ENCODE assay signal across 1 cellular context in genomic region chr14:99603965-99604765, GRCh38.
TF ChIP-seq lines count a peak whose summit lies in the region.

CCDC85C (minus strand) TSS chr14:99604207; CDS start chr14:99603959, 248 bp downstream.

TF ChIP-seq in HepG2, 621 proteins besides CTCF, POLR2A, EP300 and RAD21 (continued from another document and continues in another):
- TF ChIP-seq AKNA (CRISPR knock-in tag; IDR thresholded peaks at IDR 0.05; ENCODE audit: borderline replicate concordance) (no peak), NFYC (CRISPR knock-in tag; IDR thresholded peaks at IDR 0.05) (peak; percentile 80), YEATS2 (CRISPR knock-in tag; IDR thresholded peaks at IDR 0.05; ENCODE audit: borderline replicate concordance) (no peak), NR2F6 (IDR thresholded peaks at IDR 0.05) (no peak), NR2F6 (CRISPR knock-in tag; IDR thresholded peaks at IDR 0.05) (no peak), ZFYVE20 (CRISPR knock-in tag; IDR thresholded peaks at IDR 0.05; ENCODE audit: borderline replicate concordance, low read depth) (no peak), GTF2F1 (IDR thresholded peaks at IDR 0.05; ENCODE audit: low read length) (no peak), THAP8 (CRISPR knock-in tag; IDR thresholded peaks at IDR 0.05; ENCODE audit: borderline replicate concordance) (no peak), ZNF672 (CRISPR knock-in tag; IDR thresholded peaks at IDR 0.05) (no peak), FOXC1 (CRISPR knock-in tag; IDR thresholded peaks at IDR 0.05; ENCODE audit: borderline replicate concordance) (peak; percentile 39; the same call in 1 of the 2 replicates), ZNF644 (CRISPR knock-in tag; IDR thresholded peaks at IDR 0.05; ENCODE audit: low read depth) (no peak), HDAC6 (IDR thresholded peaks at IDR 0.05; ENCODE audit: low read depth, low read length) (no peak), MBNL3 (CRISPR knock-in tag; conservative IDR thresholded peaks at IDR 0.05) (no peak), FOXA3 (CRISPR knock-in tag; IDR thresholded peaks at IDR 0.05) (0 out of 2 replicates have a peak, but pooled peaks have one; percentile 20), ZNF30 (CRISPR knock-in tag; IDR thresholded peaks at IDR 0.05) (no peak), KLF6 (CRISPR knock-in tag; IDR thresholded peaks at IDR 0.05) (no peak), ZNF816 (CRISPR knock-in tag; IDR thresholded peaks at IDR 0.05; ENCODE audit: borderline replicate concordance) (no peak), NAIF1 (CRISPR knock-in tag; IDR thresholded peaks at IDR 0.05; ENCODE audit: borderline replicate concordance) (no peak), LCORL (IDR thresholded peaks at IDR 0.05) (no peak), LCORL (CRISPR knock-in tag; IDR thresholded peaks at IDR 0.05) (no peak), FOXK2 (IDR thresholded peaks at IDR 0.05) (0 out of 2 replicates have a peak, but pooled peaks have one; percentile 11), KLF11 (CRISPR knock-in tag; IDR thresholded peaks at IDR 0.05) (no peak), ZBTB40 (IDR thresholded peaks at IDR 0.05) (no peak), ZBTB40 (CRISPR knock-in tag; IDR thresholded peaks at IDR 0.05) (no peak), POGZ (CRISPR knock-in tag; IDR thresholded peaks at IDR 0.05) (no peak), ZNF577 (CRISPR knock-in tag; IDR thresholded peaks at IDR 0.05; ENCODE audit: borderline replicate concordance, low read depth) (no peak), ZNF570 (CRISPR knock-in tag; IDR thresholded peaks at IDR 0.05; ENCODE audit: borderline replicate concordance) (no peak), ZNF558 (CRISPR knock-in tag; IDR thresholded peaks at IDR 0.05; ENCODE audit: borderline replicate concordance) (no peak), ZFP90 (CRISPR knock-in tag; IDR thresholded peaks at IDR 0.05; ENCODE audit: borderline replicate concordance) (no peak), MED1 (CRISPR knock-in tag; IDR thresholded peaks at IDR 0.05) (no peak), CBX5 (CRISPR knock-in tag; IDR thresholded peaks at IDR 0.05; ENCODE audit: borderline replicate concordance) (no peak), ZEB1 (IDR thresholded peaks at IDR 0.05; ENCODE audit: insufficient replicate concordance, low read depth) (peak; percentile 82), ERF (CRISPR knock-in tag; IDR thresholded peaks at IDR 0.05) (no peak), HMGXB3 (CRISPR knock-in tag; IDR thresholded peaks at IDR 0.05; ENCODE audit: borderline replicate concordance) (no peak), RNF2 (conservative IDR thresholded peaks at IDR 0.05; ENCODE audit: low read depth) (no peak), SP2 (CRISPR knock-in tag; IDR thresholded peaks at IDR 0.05) (peak; percentile 92)
- TF ChIP-seq, protein P1, sequence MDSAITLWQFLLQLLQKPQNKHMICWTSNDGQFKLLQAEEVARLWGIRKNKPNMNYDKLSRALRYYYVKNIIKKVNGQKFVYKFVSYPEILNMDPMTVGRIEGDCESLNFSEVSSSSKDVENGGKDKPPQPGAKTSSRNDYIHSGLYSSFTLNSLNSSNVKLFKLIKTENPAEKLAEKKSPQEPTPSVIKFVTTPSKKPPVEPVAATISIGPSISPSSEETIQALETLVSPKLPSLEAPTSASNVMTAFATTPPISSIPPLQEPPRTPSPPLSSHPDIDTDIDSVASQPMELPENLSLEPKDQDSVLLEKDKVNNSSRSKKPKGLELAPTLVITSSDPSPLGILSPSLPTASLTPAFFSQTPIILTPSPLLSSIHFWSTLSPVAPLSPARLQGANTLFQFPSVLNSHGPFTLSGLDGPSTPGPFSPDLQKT (CRISPR knock-in tag; IDR thresholded peaks at IDR 0.05; ENCODE audit: borderline replicate concordance): no peak
- TF ChIP-seq, protein P2, sequence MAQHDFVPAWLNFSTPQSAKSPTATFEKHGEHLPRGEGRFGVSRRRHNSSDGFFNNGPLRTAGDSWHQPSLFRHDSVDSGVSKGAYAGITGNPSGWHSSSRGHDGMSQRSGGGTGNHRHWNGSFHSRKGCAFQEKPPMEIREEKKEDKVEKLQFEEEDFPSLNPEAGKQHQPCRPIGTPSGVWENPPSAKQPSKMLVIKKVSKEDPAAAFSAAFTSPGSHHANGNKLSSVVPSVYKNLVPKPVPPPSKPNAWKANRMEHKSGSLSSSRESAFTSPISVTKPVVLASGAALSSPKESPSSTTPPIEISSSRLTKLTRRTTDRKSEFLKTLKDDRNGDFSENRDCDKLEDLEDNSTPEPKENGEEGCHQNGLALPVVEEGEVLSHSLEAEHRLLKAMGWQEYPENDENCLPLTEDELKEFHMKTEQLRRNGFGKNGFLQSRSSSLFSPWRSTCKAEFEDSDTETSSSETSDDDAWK (CRISPR knock-in tag; IDR thresholded peaks at IDR 0.05): no peak
- TF ChIP-seq, protein P3, sequence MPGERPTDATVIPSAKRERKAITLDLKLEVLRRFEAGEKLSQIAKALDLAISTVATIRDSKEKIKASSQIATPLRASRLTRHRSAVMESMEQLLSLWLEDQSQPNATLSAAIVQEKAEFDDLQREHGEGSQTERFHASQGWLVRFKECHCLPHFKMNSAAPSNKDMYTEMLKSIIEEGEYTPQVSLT (CRISPR knock-in tag; IDR thresholded peaks at IDR 0.05; ENCODE audit: borderline replicate concordance, low read depth): no peak
